In genomic region chr2:167157523-167157922, GRCh38 we compare ENCODE assay signal across 16 cellular contexts.
DNase-seq lines count a peak whose midpoint lies in the region; ATAC-seq and TF ChIP-seq lines count a peak whose summit lies in the region.
"Had no signal": no experiment of that assay in that cellular context is flagged by ENCODE, and none has a peak within 500 bp of the region (broad histone marks: within the 10 kb centered on the region; RNA-seq: fewer than 3 reads in every experiment).

No MANE protein-coding gene starts in this region.

- H3K4me3 Mint-ChIP-seq in osteocyte (ENCODE audit: unreplicated experiment) = no peak overlapping the region
- H3K4me3 Mint-ChIP-seq: B cell; CD8-positive, alpha-beta T cell; H9 had no signal

- in situ Hi-C loops in IMR-90 (cut with MboI; ENCODE audit: low sequenced_read_pairs) = no loop called here
- in situ Hi-C loops in brain microvascular endothelial cell (cut with HindIII; ENCODE audit: low pct_ligation_motif_present, low sequenced_read_pairs) = no loop called here

- H3K9me1 ChIP-seq in IMR-90 (ENCODE audit: insufficient read depth, low read length) = no peaks in the 10 kb centered on the region

- peak overlapping the region; percentile 18 for H3K27ac Mint-ChIP-seq in osteocyte (ENCODE audit: unreplicated experiment)
- H3K27ac Mint-ChIP-seq: B cell; CD8-positive, alpha-beta T cell; H9 had no signal

- H3K9me3 Mint-ChIP-seq in osteocyte (ENCODE audit: unreplicated experiment) = no peaks in the 10 kb centered on the region

- H2BK15ac ChIP-seq in IMR-90 (ENCODE audit: low read depth, low read length) = no peak overlapping the region

- intact Hi-C loops in IMR-90 (cut with micrococcal nuclease) = no loop called here

- H3K27ac ChIP-seq in IMR-90 (ENCODE audit: insufficient read depth, low read length) (no peak overlapping the region), brain microvascular endothelial cell (no peak overlapping the region)
- H3K27ac ChIP-seq: BLaER1 treated with 17β-estradiol and CSF1 and Interleukin-3, amounts not matched to agents 10 nM and 100 nM had no signal

- WGBS in IMR-90 (ENCODE audit: extremely low coverage in 2 of 2, insufficient read length in 1 of 2), 2 experiments = no CpG with 5 or more reads among the region's 1 CpG

- H3K14ac ChIP-seq in IMR-90 (replicated peaks; ENCODE audit: low read depth, low read length) = no peak overlapping the region

- no peaks in the 10 kb centered on the region for H3K36me3 ChIP-seq in IMR-90 (ENCODE audit: control insufficient read depth, insufficient read depth, low read length)
- no peaks in the 10 kb centered on the region for H3K36me3 ChIP-seq in brain microvascular endothelial cell (replicated peaks)
- H3K36me3 ChIP-seq: BLaER1 treated with 17β-estradiol and CSF1 and Interleukin-3, amounts not matched to agents 10 nM and 100 nM had no signal

- TF ChIP-seq POLR2A in IMR-90 (IDR thresholded peaks at IDR 0.05; ENCODE audit: low read depth, low read length) = no peak

- H3K4ac ChIP-seq in IMR-90 (ENCODE audit: low read depth, low read length) = no peak overlapping the region

- H3K9ac ChIP-seq in IMR-90 (ENCODE audit: low read depth, low read length) = no peak overlapping the region
- H3K9ac ChIP-seq: BLaER1 treated with 17β-estradiol and CSF1 and Interleukin-3, amounts not matched to agents 10 nM and 100 nM had no signal

- no peaks in the 10 kb centered on the region for H3K27me3 Mint-ChIP-seq in osteocyte (ENCODE audit: unreplicated experiment)
- H3K27me3 Mint-ChIP-seq: B cell had no signal

- H2BK5ac ChIP-seq in IMR-90 (ENCODE audit: low read depth, low read length, poor library complexity, severe bottlenecking) = no peak overlapping the region

- TF ChIP-seq RAD21 in IMR-90 (IDR thresholded peaks at IDR 0.05; ENCODE audit: low read length) = no peak

- no peak overlapping the region for H4K5ac ChIP-seq in IMR-90 (ENCODE audit: low read depth, low read length)

- no peak overlapping the region for H2BK20ac ChIP-seq in IMR-90 (ENCODE audit: low read depth, low read length)

- CTCF ChIA-PET in IMR-90 (lab: Yijun Ruan, JAX) = interaction anchor here (1.1 kb wide), 1 partner anchor 8 kb away, joined by 3 read pairs; no protein-coding TSS in a partner anchor

- no peak overlapping the region for H3K18ac ChIP-seq in IMR-90 (ENCODE audit: low read depth, low read length)

- H3K27me3 ChIP-seq in IMR-90 (ENCODE audit: control insufficient read depth, insufficient read depth, low read length) = no peaks in the 10 kb centered on the region
- H3K27me3 ChIP-seq in brain microvascular endothelial cell (replicated peaks) = no peaks in the 10 kb centered on the region
- H3K27me3 ChIP-seq: BLaER1 treated with 17β-estradiol and CSF1 and Interleukin-3, amounts not matched to agents 10 nM and 100 nM had no signal

- H4K8ac ChIP-seq in IMR-90 (ENCODE audit: low read depth in 2 of 2, low read length in 2 of 2) = no peak overlapping the region

- no peak overlapping the region for H4K91ac ChIP-seq in IMR-90 (ENCODE audit: insufficient read depth, low read depth, low read length)

- DNase-seq in IMR-90 (peak; percentile 62), brain microvascular endothelial cell (peak; percentile 62), fibroblast of pulmonary artery (ENCODE audit: low read depth) (peak; percentile 45), osteocyte (ENCODE audit: extremely low spot score, unreplicated experiment) (no peak), NCI-H526 treated with DMSO at 0.1 percent for 48 hours (lab: John Stamatoyannopoulos, UW) (no peak), T-helper 2 cell (no peak), amniotic stem cell (lab: John Stamatoyannopoulos, UW) (no peak), islet precursor cell (no peak)
- DNase-seq: Calu3; CD8-positive, alpha-beta T cell; DMS79 treated with DMSO at 0.1 percent for 48 hours; EL; H9 had no signal

- TF ChIP-seq CTCF in IMR-90 (conservative IDR thresholded peaks at IDR 0.05; ENCODE audit: low read depth, low read length) (no peak), brain microvascular endothelial cell (IDR thresholded peaks at IDR 0.05; ENCODE audit: low read depth, low read length, missing control alignments) (no peak), fibroblast of pulmonary artery (IDR thresholded peaks at IDR 0.05; ENCODE audit: low read length, missing control alignments) (no peak), osteocyte (IDR thresholded peaks at IDR 0.05) (no peak)

- no peak overlapping the region for H2AFZ ChIP-seq in IMR-90 (replicated peaks; ENCODE audit: low read length, poor library complexity)

- no peak overlapping the region for H3K23ac ChIP-seq in IMR-90 (ENCODE audit: low read depth, low read length)

- no peaks in the 10 kb centered on the region for H3K79me1 ChIP-seq in IMR-90 (ENCODE audit: low read depth in 1 of 2, low read length in 2 of 2)

- no TSS peak for BruUV-seq in IMR-90 (replicated peaks; lab: Mats Ljungman, UMichigan)

- no peaks in the 10 kb centered on the region; the same call in 1 of the 2 replicates for H3K9me3 ChIP-seq in IMR-90 (ENCODE audit: control insufficient read depth, insufficient read depth, low read length)

- H3K4me2 ChIP-seq in IMR-90 (ENCODE audit: low read depth, low read length) = no peak overlapping the region
- H3K4me2 ChIP-seq: BLaER1 treated with 17β-estradiol and CSF1 and Interleukin-3, amounts not matched to agents 10 nM and 100 nM had no signal

- dilution Hi-C loops in IMR-90 (cut with HindIII; ENCODE audit: low sequenced_read_pairs, unreplicated experiment) = no loop called here

- H2AK5ac ChIP-seq in IMR-90 (ENCODE audit: low read depth, low read length) = no peak overlapping the region

- no peak overlapping the region for H2AK9ac ChIP-seq in IMR-90 (replicated peaks; ENCODE audit: low read depth, low read length, poor library complexity)

- no peak overlapping the region for H2BK120ac ChIP-seq in IMR-90 (ENCODE audit: low read depth, low read length)

- H3K56ac ChIP-seq in IMR-90 (ENCODE audit: extremely low read depth, insufficient read depth, low read length) = no peak overlapping the region

- H3K4me1 ChIP-seq in IMR-90 (ENCODE audit: control insufficient read depth, insufficient read depth, low read length) = no peaks in the 10 kb centered on the region
- H3K4me1 ChIP-seq: BLaER1 treated with 17β-estradiol and CSF1 and Interleukin-3, amounts not matched to agents 10 nM and 100 nM had no signal

- H3K36me3 Mint-ChIP-seq in osteocyte (ENCODE audit: unreplicated experiment) = no peaks in the 10 kb centered on the region
- H3K36me3 Mint-ChIP-seq: CD8-positive, alpha-beta T cell had no signal

- POLR2A ChIA-PET in IMR-90 (lab: Charles Lee; ENCODE audit: unreplicated experiment) = no interaction called here

- no peaks in the 10 kb centered on the region for H4K20me1 ChIP-seq in IMR-90 (ENCODE audit: insufficient read depth, low read length)
- H4K20me1 ChIP-seq: BLaER1 treated with 17β-estradiol and CSF1 and Interleukin-3, amounts not matched to agents 10 nM and 100 nM had no signal

- ATAC-seq in IMR-90 (ENCODE audit: low read depth) = peak; percentile 61
- ATAC-seq: CD8-positive, alpha-beta T cell; HepG2 had no signal

- peaks cover 8% of the 10 kb centered on the region for H3K4me1 Mint-ChIP-seq in osteocyte (ENCODE audit: unreplicated experiment)
- H3K4me1 Mint-ChIP-seq: B cell, H9 had no signal

- H3K4me3 ChIP-seq in IMR-90 (ENCODE audit: insufficient read depth, low read depth, low read length) (no peak overlapping the region), brain microvascular endothelial cell (ENCODE audit: low read depth, low read length) (no peak overlapping the region), fibroblast of pulmonary artery (replicated peaks; ENCODE audit: low read depth, low read length) (no peak overlapping the region)
- H3K4me3 ChIP-seq: BLaER1 treated with 17β-estradiol and CSF1 and Interleukin-3, amounts not matched to agents 10 nM and 100 nM had no signal

TF ChIP-seq in IMR-90, 13 proteins besides CTCF, POLR2A, EP300 and RAD21:
- TF ChIP-seq MAFK (IDR thresholded peaks at IDR 0.05; ENCODE audit: low read depth, low read length) (no peak), BHLHE40 (IDR thresholded peaks at IDR 0.05; ENCODE audit: low read depth, low read length) (no peak), MAZ (IDR thresholded peaks at IDR 0.05; ENCODE audit: borderline replicate concordance, low read depth, low read length) (no peak), CEBPB (IDR thresholded peaks at IDR 0.05; ENCODE audit: low read depth, low read length) (peak; percentile 78)

Comparison
In these comparisons a context has a peak if more than half of its experiments do, and no peak if none do; other contexts are left out.
1. DNase-seq: peak in IMR-90 (single experiment), brain microvascular endothelial cell (single experiment) and fibroblast of pulmonary artery (single experiment); none in osteocyte (single experiment), NCI-H526 treated with DMSO at 0.1 percent for 48 hours (single experiment), T-helper 2 cell (0 of 5), amniotic stem cell (single experiment) and islet precursor cell (single experiment).